21 cellular contexts compared by ENCODE assay signal in genomic region chr1:1793481-1794244, GRCh38. TPM values are rescaled to one million over a fixed set of nuclear protein-coding genes. Genes with fewer than 3 reads are reported as not detected.
DNase-seq lines count a peak whose midpoint lies in the region; ATAC-seq, FAIRE-seq and TF ChIP-seq lines count a peak whose summit lies in the region.
"Had no signal": no experiment of that assay in that cellular context is flagged by ENCODE, and none has a peak within 500 bp of the region (broad histone marks: within the 10 kb centered on the region; RNA-seq: fewer than 3 reads in every experiment).

No MANE protein-coding gene starts in this region.

- no peak overlapping the region for H2AFZ ChIP-seq in astrocyte (ENCODE audit: low read depth, low read length)
- H2AFZ ChIP-seq: PC-9 had no signal

- POLR2A ChIA-PET in CD4-positive, alpha-beta memory T cell (lab: Charles Lee; ENCODE audit: partially characterized antibody) = no interaction called here
- POLR2A ChIA-PET in RWPE1 (lab: Yijun Ruan, JAX; ENCODE audit: low non-redundant PET) = no interaction called here

- H3K79me2 ChIP-seq in astrocyte (ENCODE audit: insufficient read depth, low read length) = peaks cover 90% of the 10 kb centered on the region

- H3K9me3 Mint-ChIP-seq in CD4-positive, alpha-beta memory T cell = no peaks in the 10 kb centered on the region
- H3K9me3 Mint-ChIP-seq in astrocyte (ENCODE audit: unreplicated experiment) = no peaks in the 10 kb centered on the region
- H3K9me3 Mint-ChIP-seq in neural crest cell = no peaks in the 10 kb centered on the region

- no peaks in the 10 kb centered on the region for H3K27me3 ChIP-seq in CD4-positive, alpha-beta memory T cell (ENCODE audit: insufficient read depth, low read length)
- H3K27me3 ChIP-seq in astrocyte (ENCODE audit: insufficient read depth, low read length) = no peaks in the 10 kb centered on the region
- no peaks in the 10 kb centered on the region for H3K27me3 ChIP-seq in suprapubic skin
- no peaks in the 10 kb centered on the region for H3K27me3 ChIP-seq in upper lobe of left lung

- H3K4me3 Mint-ChIP-seq in CD4-positive, alpha-beta memory T cell = no peak overlapping the region
- H3K4me3 Mint-ChIP-seq in astrocyte (ENCODE audit: unreplicated experiment) (peak overlapping the region; percentile 34), neural crest cell (no peak overlapping the region)

- no peak overlapping the region for H3K4me2 ChIP-seq in astrocyte (ENCODE audit: low read length)
- H3K4me2 ChIP-seq: KMS-11, PC-9, smooth muscle cell had no signal

- peaks cover 47 to 82% of the 10 kb centered on the region in 2 donors for H3K36me3 Mint-ChIP-seq in CD4-positive, alpha-beta memory T cell
- H3K36me3 Mint-ChIP-seq in astrocyte (ENCODE audit: low read depth, unreplicated experiment) (peaks cover 44% of the 10 kb centered on the region), neural crest cell (ENCODE audit: low read depth) (peaks cover 23% of the 10 kb centered on the region)

- no peak overlapping the region for H3K4me3 ChIP-seq in CD4-positive, alpha-beta memory T cell (ENCODE audit: low read length in 2 of 2)
- H3K4me3 ChIP-seq in astrocyte (ENCODE audit: insufficient read depth, low read depth, low read length) (no peak overlapping the region), suprapubic skin (no peak overlapping the region), upper lobe of left lung (no peak overlapping the region)
- H3K4me3 ChIP-seq: coronary artery, PC-9, prostate gland, smooth muscle cell had no signal

- FAIRE-seq in astrocyte (lab: Jason Lieb, UNC) = no peak
- FAIRE-seq: GM18507 had no signal

- ATAC-seq in GM21381 (IDR thresholded peaks at IDR 0.05; ENCODE audit: unreplicated experiment) (no peak), upper lobe of left lung (ENCODE audit: low FRiP score in 2 of 2) (no peak)
- ATAC-seq: left ventricle myocardium superior had no signal

- WGBS in suprapubic skin = 91% methylated on average over 17 of the region's 17 CpGs
- 92 to 94% methylated on average over 15 to 17 of the region's 17 CpGs for WGBS in upper lobe of left lung, 2 donors

- H3K27ac ChIP-seq in CD4-positive, alpha-beta memory T cell (ENCODE audit: low read depth, low read length) = no peak overlapping the region
- H3K27ac ChIP-seq in RWPE1 (peak overlapping the region; percentile 18), astrocyte (ENCODE audit: low read depth, low read length) (no peak overlapping the region), suprapubic skin (no peak overlapping the region), upper lobe of left lung (no peak overlapping the region)
- H3K27ac ChIP-seq: C4-2B, coronary artery, KMS-11, PC-9, prostate gland had no signal

- CTCF ChIA-PET in CD4-positive, alpha-beta memory T cell (lab: Charles Lee; ENCODE audit: partially characterized antibody) = no interaction called here
- CTCF ChIA-PET in RWPE1 (lab: Yijun Ruan, JAX) = no interaction called here

- no peak overlapping the region for H3K9ac ChIP-seq in astrocyte (ENCODE audit: low read length)
- H3K9ac ChIP-seq: KMS-11 had no signal

- intact Hi-C loops in CD4-positive, alpha-beta memory T cell (cut with micrococcal nuclease) = no loop called here

- H4K20me1 ChIP-seq in astrocyte (ENCODE audit: insufficient read depth, low read length) = peaks cover 94% of the 10 kb centered on the region

- peak overlapping the region in 6 of 7 donors; percentile 8 to 64 (median 50) for H3K27ac Mint-ChIP-seq in CD4-positive, alpha-beta memory T cell
- no peak overlapping the region for H3K27ac Mint-ChIP-seq in astrocyte (ENCODE audit: unreplicated experiment)
- peak overlapping the region; percentile 87 for H3K27ac Mint-ChIP-seq in neural crest cell (ENCODE audit: unreplicated experiment)

- TF ChIP-seq EP300 in suprapubic skin (IDR thresholded peaks at IDR 0.05) (no peak), upper lobe of left lung (IDR thresholded peaks at IDR 0.05) (no peak)

- no peak for DNase-seq in CD4-positive, alpha-beta memory T cell
- no peak for DNase-seq in RWPE1 (ENCODE audit: low spot score)
- DNase-seq in astrocyte (ENCODE audit: low read depth) = no peak
- no peak for DNase-seq in neural crest cell (ENCODE audit: low read depth, low spot score)
- no peak for DNase-seq in suprapubic skin (ENCODE audit: low spot score in 2 of 2)
- DNase-seq in upper lobe of left lung = no peak
- DNase-seq: activated CD4-positive, alpha-beta T cell treated with anti-CD3 and anti-CD28 coated beads, Interleukin-2, amount 50 U/mL, for 4 hours; DMS79 treated with DMSO at 0.1 percent for 48 hours; HCEC 1CT; left ventricle myocardium superior; NCI-H1092; NCI-H2081 treated with DMSO at 0.1 percent for 48 hours; NCI-H69; PC-9 had no signal

- no peaks in the 10 kb centered on the region for H3K9me3 ChIP-seq in CD4-positive, alpha-beta memory T cell (ENCODE audit: control insufficient read depth in 1 of 2, low read length in 2 of 2)
- no peaks in the 10 kb centered on the region for H3K9me3 ChIP-seq in astrocyte (ENCODE audit: insufficient read depth, low read depth, low read length)
- H3K9me3 ChIP-seq in suprapubic skin = no peaks in the 10 kb centered on the region
- H3K9me3 ChIP-seq in upper lobe of left lung = no peaks in the 10 kb centered on the region
- H3K9me3 ChIP-seq: prostate gland had no signal

- H3K27me3 Mint-ChIP-seq in CD4-positive, alpha-beta memory T cell = no peaks in the 10 kb centered on the region
- H3K27me3 Mint-ChIP-seq in astrocyte (ENCODE audit: low read depth, unreplicated experiment) (no peaks in the 10 kb centered on the region), neural crest cell (ENCODE audit: low read depth) (no peaks in the 10 kb centered on the region)

- no peak for TF ChIP-seq CTCF in RWPE1 (conservative IDR thresholded peaks at IDR 0.05; ENCODE audit: low read depth)
- no peak for TF ChIP-seq CTCF in astrocyte (IDR thresholded peaks at IDR 0.05; ENCODE audit: insufficient read depth, low read depth, low read length)
- TF ChIP-seq CTCF in neural crest cell (conservative IDR thresholded peaks at IDR 0.05) = no peak
- no peak for TF ChIP-seq CTCF in suprapubic skin (IDR thresholded peaks at IDR 0.05)
- no peak for TF ChIP-seq CTCF in upper lobe of left lung (IDR thresholded peaks at IDR 0.05)

- no peaks in the 10 kb centered on the region for H3K4me1 ChIP-seq in CD4-positive, alpha-beta memory T cell (ENCODE audit: insufficient read depth, low read length)
- H3K4me1 ChIP-seq in astrocyte (ENCODE audit: insufficient read depth, low read length) = no peaks in the 10 kb centered on the region
- H3K4me1 ChIP-seq in suprapubic skin = peaks cover 11% of the 10 kb centered on the region
- H3K4me1 ChIP-seq in upper lobe of left lung = no peaks in the 10 kb centered on the region
- H3K4me1 ChIP-seq: prostate gland had no signal

- peaks cover 3 to 22% (median 11%) of the 10 kb centered on the region in 4 donors for H3K4me1 Mint-ChIP-seq in CD4-positive, alpha-beta memory T cell
- H3K4me1 Mint-ChIP-seq in astrocyte (ENCODE audit: low read depth, unreplicated experiment) = peaks cover 4% of the 10 kb centered on the region
- H3K4me1 Mint-ChIP-seq in neural crest cell = peaks cover 5% of the 10 kb centered on the region

- TF ChIP-seq POLR2A in suprapubic skin (IDR thresholded peaks at IDR 0.05) (no peak), upper lobe of left lung (IDR thresholded peaks at IDR 0.05) (no peak)

- H3K36me3 ChIP-seq in CD4-positive, alpha-beta memory T cell (ENCODE audit: insufficient read depth, low read length) = peaks cover 87% of the 10 kb centered on the region
- H3K36me3 ChIP-seq in astrocyte (ENCODE audit: insufficient read depth, low read length) = peaks cover 68% of the 10 kb centered on the region
- H3K36me3 ChIP-seq in suprapubic skin = peaks cover 95% of the 10 kb centered on the region
- peaks cover 27 to 96% (median 73%) of the 10 kb centered on the region in 4 donors for H3K36me3 ChIP-seq in upper lobe of left lung

RNA-seq across cellular contexts. Expression of gene NADK, which starts 15.4 kb away (rescaled TPM):
- total RNA-seq in CD4-positive, alpha-beta memory T cell = 10 to 100 TPM; 48.9 to 56.0 TPM
- polyA plus RNA-seq in CD4-positive, alpha-beta memory T cell = 10 to 100 TPM; 21.0 to 28.1 TPM
- total RNA-seq in astrocyte (83.7 and 87.6 TPM in 2 replicates), neural crest cell (88.4 and 91.9 TPM in 2 replicates), suprapubic skin (10 to 100 TPM; 55.5 to 78.3 (median 64.1) TPM), upper lobe of left lung (100 to 1,000 TPM in 4 of 6 donors, 10 to 100 TPM in 2; 85.0 to 279 (median 124) TPM)
